26 cellular contexts compared by ENCODE assay signal in the genomic region with DNA sequence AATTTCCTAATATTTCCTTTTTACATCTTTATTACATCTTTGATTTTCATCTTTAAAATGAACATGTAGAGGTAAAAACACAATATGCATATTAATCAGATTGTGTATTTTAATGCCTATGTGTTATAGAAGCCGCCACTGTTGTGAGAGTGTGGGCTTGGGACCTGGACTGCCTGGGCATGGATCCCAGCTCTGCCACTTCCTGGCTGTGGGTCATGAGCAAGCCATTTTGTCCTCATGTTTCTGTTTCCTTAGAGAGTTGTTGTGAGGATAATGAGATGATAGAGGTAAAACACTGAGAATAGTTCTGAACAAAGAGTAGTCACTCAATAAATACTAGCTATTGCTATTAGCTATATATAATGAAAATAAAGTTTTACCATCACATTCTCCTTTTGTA.
"Had no signal": no experiment of that assay in that cellular context is flagged by ENCODE, and none has a peak within 500 bp of the region (broad histone marks: within the 10 kb centered on the region; RNA-seq: fewer than 3 reads in every experiment).

No MANE protein-coding gene starts in this region.

- DNase-seq: activated CD4-positive, alpha-beta T cell treated with anti-CD3 and anti-CD28 coated beads for 4 hours; activated CD8-positive, alpha-beta memory T cell treated with anti-CD3 and anti-CD28 coated beads, Interleukin-2, amount 50 U/mL, for 4 hours; activated CD8-positive, alpha-beta T cell treated with anti-CD3 and anti-CD28 coated beads for 36 hours; activated gamma-delta T cell treated with Interleukin-2 at 50 U/mL for 16 hours; activated naive CD4-positive, alpha-beta T cell treated with anti-CD3 and anti-CD28 coated beads, Interleukin-2, amount 10 ng/mL, durations not matched to agents 7 days and 5 days; activated naive CD8-positive, alpha-beta T cell treated with anti-CD3 and anti-CD28 coated beads for 36 hours; activated T-cell treated with anti-CD3 and anti-CD28 coated beads, Interleukin-2, amount 50 U/mL, for 72 hours; body of pancreas; central memory CD4-positive, alpha-beta T cell; MM.1S; NCI-H1105; NCI-H1436; NCI-H1694 treated with DMSO at 0.1 percent for 48 hours; NCI-H2081 treated with DMSO at 0.1 percent for 48 hours; NCI-H2171; NCI-H2227 treated with DMSO at 0.1 percent for 48 hours; NCI-H446 treated with DMSO at 0.1 percent for 48 hours; NCI-H524 treated with DMSO at 0.1 percent for 48 hours; NCI-H748 treated with DMSO at 0.1 percent for 48 hours; RPMI8226; T-cell; T-helper 2 cell had no signal

- H3K27me3 ChIP-seq: body of pancreas had no signal

- H3K27ac ChIP-seq: body of pancreas, SK-N-MC had no signal

- ATAC-seq: activated CD4-positive, CD25-positive, alpha-beta regulatory T cell treated with anti-CD3 and anti-CD28 coated beads, Interleukin-2, amount 50 U/mL, for 24 hours; activated CD8-positive, alpha-beta T cell treated with anti-CD3 and anti-CD28 coated beads for 36 hours; activated T-cell treated with anti-CD3 and anti-CD28 coated beads, Interleukin-2, amount 50 U/mL, for 72 hours; body of pancreas; Right ventricle myocardium inferior; T-cell had no signal

- H3K4me1 ChIP-seq: body of pancreas had no signal

- H3K9me3 ChIP-seq: body of pancreas had no signal

- H3K4me1 Mint-ChIP-seq: activated naive CD8-positive, alpha-beta T cell treated with anti-CD3 and anti-CD28 coated beads for 36 hours had no signal

- H3K27me3 Mint-ChIP-seq: activated naive CD4-positive, alpha-beta T cell treated with anti-CD3 and anti-CD28 coated beads, Interleukin-2, amount 10 ng/mL, durations not matched to agents 7 days and 5 days; activated naive CD8-positive, alpha-beta T cell treated with anti-CD3 and anti-CD28 coated beads for 36 hours had no signal

- H3K27ac Mint-ChIP-seq: activated CD8-positive, alpha-beta T cell treated with anti-CD3 and anti-CD28 coated beads for 36 hours; activated naive CD4-positive, alpha-beta T cell treated with anti-CD3 and anti-CD28 coated beads, Interleukin-2, amount 10 ng/mL, durations not matched to agents 7 days and 5 days; activated naive CD8-positive, alpha-beta T cell treated with anti-CD3 and anti-CD28 coated beads for 36 hours; activated T-cell treated with anti-CD3 and anti-CD28 coated beads, Interleukin-2, amount 50 U/mL, for 72 hours; activated T-helper 2 cell treated with anti-CD3 and anti-CD28 coated beads, Interferon-gamma antibody, Interleukin-2, Interleukin-4, amounts not matched to agents 10 μg/mL and 5 μg/mL and 100 μg/mL, durations not matched to agents 14 hours and 24 hours and 36 hours; T-cell had no signal

- H3K4me3 Mint-ChIP-seq: activated CD8-positive, alpha-beta T cell treated with anti-CD3 and anti-CD28 coated beads for 36 hours; activated naive CD4-positive, alpha-beta T cell treated with anti-CD3 and anti-CD28 coated beads, Interleukin-2, amount 10 ng/mL, durations not matched to agents 7 days and 5 days; activated naive CD8-positive, alpha-beta T cell treated with anti-CD3 and anti-CD28 coated beads for 36 hours; activated T-cell treated with anti-CD3 and anti-CD28 coated beads, Interleukin-2, amount 50 U/mL, for 72 hours; T-cell had no signal

- H3K4me3 ChIP-seq: body of pancreas, SK-N-MC had no signal

- H3K36me3 Mint-ChIP-seq: activated naive CD4-positive, alpha-beta T cell treated with anti-CD3 and anti-CD28 coated beads, Interleukin-2, amount 10 ng/mL, durations not matched to agents 7 days and 5 days; activated naive CD8-positive, alpha-beta T cell treated with anti-CD3 and anti-CD28 coated beads for 36 hours; T-cell had no signal

- H3K9me3 Mint-ChIP-seq: activated CD8-positive, alpha-beta T cell treated with anti-CD3 and anti-CD28 coated beads for 36 hours; activated naive CD4-positive, alpha-beta T cell treated with anti-CD3 and anti-CD28 coated beads, Interleukin-2, amount 10 ng/mL, durations not matched to agents 7 days and 5 days; activated naive CD8-positive, alpha-beta T cell treated with anti-CD3 and anti-CD28 coated beads for 36 hours; activated T-cell treated with anti-CD3 and anti-CD28 coated beads, Interleukin-2, amount 50 U/mL, for 72 hours; activated T-helper 2 cell treated with anti-CD3 and anti-CD28 coated beads, Interferon-gamma antibody, Interleukin-2, Interleukin-4, amounts not matched to agents 10 μg/mL and 5 μg/mL and 100 μg/mL, durations not matched to agents 14 hours and 24 hours and 36 hours; T-cell had no signal
